In genomic region chr16:67183627-67184452, GRCh38 we compare ENCODE assay signal across 9 cellular contexts. TPM values are rescaled to one million over a fixed set of nuclear protein-coding genes. Genes with fewer than 3 reads are reported as not detected.
DNase-seq lines count a peak whose midpoint lies in the region; ATAC-seq and TF ChIP-seq lines count a peak whose summit lies in the region.
"Had no signal": no experiment of that assay in that cellular context is flagged by ENCODE, and none has a peak within 500 bp of the region (broad histone marks: within the 10 kb centered on the region; RNA-seq: fewer than 3 reads in every experiment).

MATCAP1 (minus strand) TSS chr16:67183963; CDS start chr16:67180610, 3,353 bp downstream.

- H3K27me3 Mint-ChIP-seq in activated B cell treated with CpG ODN at 0.5 μM for 24 hours, result peaks cover 11% of the 10 kb centered on the region

- intact Hi-C loops in activated B cell treated with CpG ODN at 0.5 μM for 24 hours (cut with micrococcal nuclease) (loop anchor here (1.0 to 2.0 kb wide), 5 partner anchors 8 to 155 kb away; partner anchors contain the start of genes CBFB, E2F4, FHOD1 and TMEM208), spleen (cut with DNase I; ENCODE audit: low total_unique reads) (no loop called here)

- POLR2A ChIA-PET in activated B cell treated with CpG ODN at 0.5 μM for 24 hours (lab: Charles Lee), result interaction anchor here (0.6 to 1.8 kb wide), 7 partner anchors 8 to 156 kb away, joined by 3 to 19 read pairs (median 4); partner anchors contain the start of gene E2F4

- H3K36me3 ChIP-seq in spleen, result peaks cover 0 to 12% (median 0%) of the 10 kb centered on the region in 6 donors

- no peak for TF ChIP-seq POLR2A in spleen (IDR thresholded peaks at IDR 0.05)

- H3K4me1 ChIP-seq in spleen, result peaks cover 11 to 63% (median 43%) of the 10 kb centered on the region in 6 donors

- no peak within 1 kb of the TSS for H3K27ac Mint-ChIP-seq in activated B cell treated with CpG ODN at 0.5 μM for 24 hours
- H3K27ac Mint-ChIP-seq: activated naive CD4-positive, alpha-beta T cell treated with anti-CD3 and anti-CD28 coated beads, Interleukin-2, amount 50 U/mL, for 24 hours had no signal

- peak within 1 kb of the TSS; percentile 99 for H3K27ac ChIP-seq in caudate nucleus (ENCODE audit: low read depth, low read length)
- peak within 1 kb of the TSS; percentile 93 to 99 (median 95) for H3K27ac ChIP-seq in spleen

- H3K36me3 Mint-ChIP-seq in activated B cell treated with CpG ODN at 0.5 μM for 24 hours (ENCODE audit: low read depth), result no peaks in the 10 kb centered on the region
- H3K36me3 Mint-ChIP-seq: activated naive CD4-positive, alpha-beta T cell treated with anti-CD3 and anti-CD28 coated beads, Interleukin-2, amount 50 U/mL, for 24 hours had no signal

- DNase-seq in AG09319 (ENCODE audit: extremely low read depth, low read depth) (peak; percentile 93), NCI-H345 treated with DMSO at 0.1 percent for 48 hours (lab: John Stamatoyannopoulos, UW; ENCODE audit: unreplicated experiment) (peak; percentile 88), activated B cell treated with CpG ODN at 0.5 μM for 24 hours (peak; percentile 94), caudate nucleus (lab: John Stamatoyannopoulos, UW) (peak; percentile 44 to 98 (median 93)), iris pigment epithelial cell (ENCODE audit: low read depth) (peak; percentile 99), spleen (peak; percentile 98)

- H3K27me3 ChIP-seq in spleen (replicated peaks in 1 of 7), result peaks cover 0 to 41% (median 0%) of the 10 kb centered on the region in 7 donors

- TF ChIP-seq CTCF in AG09319 (IDR thresholded peaks at IDR 0.05; ENCODE audit: low read depth, low read length), result no peak
- TF ChIP-seq CTCF in activated B cell treated with CpG ODN at 0.5 μM for 24 hours (IDR thresholded peaks at IDR 0.05), result no peak
- TF ChIP-seq CTCF in spleen (IDR thresholded peaks at IDR 0.05 in 8 of 11, conservative IDR thresholded peaks at IDR 0.05 in 3 of 11), result peak in 2 of 11 experiments; percentile 33 to 35

- peak within 1 kb of the TSS; percentile 85 for H3K4me3 Mint-ChIP-seq in activated B cell treated with CpG ODN at 0.5 μM for 24 hours
- H3K4me3 Mint-ChIP-seq: activated naive CD4-positive, alpha-beta T cell treated with anti-CD3 and anti-CD28 coated beads, Interleukin-2, amount 50 U/mL, for 24 hours had no signal

- 0% methylated on average over 28 to 77 of the region's 77 CpGs for WGBS in spleen, 5 donors

- CTCF ChIA-PET in activated B cell treated with CpG ODN at 0.5 μM for 24 hours (lab: Charles Lee), result interaction anchor here (1.3 to 2.1 kb wide), 5 partner anchors 14 to 206 kb away, joined by 3 to 15 read pairs (median 10); partner anchors contain the start of genes FBXL8 and TRADD

- H3K9me3 Mint-ChIP-seq in activated B cell treated with CpG ODN at 0.5 μM for 24 hours, result no peaks in the 10 kb centered on the region
- H3K9me3 Mint-ChIP-seq: activated naive CD4-positive, alpha-beta T cell treated with anti-CD3 and anti-CD28 coated beads, Interleukin-2, amount 50 U/mL, for 24 hours had no signal

- ATAC-seq in GM19035 (IDR thresholded peaks at IDR 0.05; ENCODE audit: unreplicated experiment), result peak; percentile 91
- peak; percentile 94 for ATAC-seq in HG03342 (IDR thresholded peaks at IDR 0.05; ENCODE audit: unreplicated experiment)
- ATAC-seq in activated B cell treated with CpG ODN at 0.5 μM for 24 hours (ENCODE audit: low read depth), result peak; percentile 96

- H3K9me3 ChIP-seq in spleen, result no peaks in the 10 kb centered on the region

- peak within 1 kb of the TSS; percentile 60 to 86 (median 70) for H3K4me3 ChIP-seq in spleen

- peaks cover 14% of the 10 kb centered on the region for H3K4me1 Mint-ChIP-seq in activated B cell treated with CpG ODN at 0.5 μM for 24 hours

RNA-seq across cellular contexts. Expression of gene MATCAP1, which starts in this region (rescaled TPM):
- total RNA-seq in activated B cell treated with CpG ODN at 0.5 μM for 24 hours (10.6 and 18.7 TPM in 2 replicates), spleen (10 to 100 TPM; 11.9 to 59.4 (median 21.0) TPM)
- 10 to 100 TPM in 2 of 3 donors, 1 to 10 TPM in 1; 8.9 to 37.1 (median 16.3) TPM for polyA plus RNA-seq in spleen

Comparison
In these comparisons a context has a peak if more than half of its experiments do, and no peak if none do; other contexts are left out.
1. Peak in every context shown above with its lines: DNase-seq, ATAC-seq, H3K4me3 ChIP-seq and H3K27ac ChIP-seq.